ENCODE assay signal across 12 cellular contexts in genomic region chr12:94435511-94435927, GRCh38. TPM values are rescaled to one million over a fixed set of nuclear protein-coding genes. Genes with fewer than 3 reads are reported as not detected.
DNase-seq lines count a peak whose midpoint lies in the region; ATAC-seq and TF ChIP-seq lines count a peak whose summit lies in the region.
"Had no signal": no experiment of that assay in that cellular context is flagged by ENCODE, and none has a peak within 500 bp of the region (broad histone marks: within the 10 kb centered on the region; RNA-seq: fewer than 3 reads in every experiment).

No MANE protein-coding gene starts in this region.

- no peaks in the 10 kb centered on the region for H3K27me3 Mint-ChIP-seq in activated T-cell treated with anti-CD3 and anti-CD28 coated beads, Interleukin-2, amount 50 U/mL, for 24 hours
- no peaks in the 10 kb centered on the region for H3K27me3 Mint-ChIP-seq in endodermal cell (ENCODE audit: insufficient read depth)

- no peak overlapping the region for H3K27ac ChIP-seq in MM.1S (ENCODE audit: low read length)
- no peak overlapping the region for H3K27ac ChIP-seq in endodermal cell (ENCODE audit: low read depth, low read length)
- no peak overlapping the region for H3K27ac ChIP-seq in gastrocnemius medialis
- H3K27ac ChIP-seq in mesenchymal stem cell (ENCODE audit: low read length, poor library complexity, severe bottlenecking): no peak overlapping the region
- H3K27ac ChIP-seq: VCaP had no signal

- no peaks in the 10 kb centered on the region for H3K9me2 ChIP-seq in MM.1S (replicated peaks; ENCODE audit: insufficient read depth, low read length)

- no peak overlapping the region for H4K91ac ChIP-seq in mesenchymal stem cell (ENCODE audit: low read length)

- H3K9me3 ChIP-seq in MM.1S (replicated peaks; ENCODE audit: insufficient read depth, low read length): no peaks in the 10 kb centered on the region
- H3K9me3 ChIP-seq in endodermal cell (ENCODE audit: control insufficient read depth, low read length): peaks cover 43% of the 10 kb centered on the region
- H3K9me3 ChIP-seq in gastrocnemius medialis: peaks cover 0 to 5% (median 0%) of the 10 kb centered on the region in 3 donors
- peaks cover 15% of the 10 kb centered on the region for H3K9me3 ChIP-seq in mesenchymal stem cell (ENCODE audit: control insufficient read depth, low read length)

- H3K36me3 ChIP-seq in MM.1S (replicated peaks; ENCODE audit: insufficient read depth, low read length) (no peaks in the 10 kb centered on the region), endodermal cell (ENCODE audit: control insufficient read depth, insufficient read depth, low read length) (no peaks in the 10 kb centered on the region), gastrocnemius medialis (no peaks in the 10 kb centered on the region), mesenchymal stem cell (ENCODE audit: control insufficient read depth in 1 of 2, insufficient read depth in 2 of 2, low read depth in 1 of 2, low read length in 2 of 2) (no peaks in the 10 kb centered on the region)

- H2AK5ac ChIP-seq in mesenchymal stem cell (ENCODE audit: low read length, severe bottlenecking): no peak overlapping the region

- no peak for TF ChIP-seq POLR2A in gastrocnemius medialis (IDR thresholded peaks at IDR 0.05)

- H3K9ac ChIP-seq in MM.1S (ENCODE audit: low read length) (no peak overlapping the region), endodermal cell (ENCODE audit: extremely low read depth, low read length, poor library complexity, severe bottlenecking) (no peak overlapping the region), mesenchymal stem cell (ENCODE audit: low read length) (no peak overlapping the region)

- H2BK120ac ChIP-seq in mesenchymal stem cell (ENCODE audit: low read depth, low read length): no peak overlapping the region

- no peak for DNase-seq in activated T-cell treated with anti-CD3 and anti-CD28 coated beads, Interleukin-2, amount 50 U/mL, for 24 hours
- DNase-seq in activated T-cell treated with anti-CD3 and anti-CD28 coated beads for 4 hours (no peak), MM.1S (peak; percentile 28), endodermal cell (peak; percentile 70), gastrocnemius medialis (no peak), mesenchymal stem cell (no peak), NCI-H1930 (lab: John Stamatoyannopoulos, UW) (no peak)
- DNase-seq: activated naive CD4-positive, alpha-beta T cell; NCI-H510A; stimulated activated naive CD4-positive, alpha-beta T cell had no signal

- no peak for TF ChIP-seq CTCF in MM.1S (IDR thresholded peaks at IDR 0.05; ENCODE audit: low read length)
- no peak for TF ChIP-seq CTCF in endodermal cell (conservative IDR thresholded peaks at IDR 0.05)
- no peak for TF ChIP-seq CTCF in gastrocnemius medialis (IDR thresholded peaks at IDR 0.05 in 4 of 5, conservative IDR thresholded peaks at IDR 0.05 in 1 of 5)

- H3K4me1 ChIP-seq in MM.1S (ENCODE audit: low read length) (0 out of 2 replicates have a peak, but pooled peaks cover 6% of the 10 kb centered on the region), endodermal cell (ENCODE audit: control insufficient read depth, insufficient read depth, low read length) (peaks cover 4% of the 10 kb centered on the region), gastrocnemius medialis (peaks cover 10 to 13% of the 10 kb centered on the region in 2 donors), mesenchymal stem cell (ENCODE audit: control insufficient read depth, insufficient read depth, low read depth, low read length) (no peaks in the 10 kb centered on the region)

- H3K27me3 ChIP-seq in MM.1S (replicated peaks; ENCODE audit: insufficient read depth, low read length) (no peaks in the 10 kb centered on the region), endodermal cell (ENCODE audit: control insufficient read depth, insufficient read depth, low read length, poor library complexity, severe bottlenecking) (no peaks in the 10 kb centered on the region), gastrocnemius medialis (no peaks in the 10 kb centered on the region), mesenchymal stem cell (ENCODE audit: control insufficient read depth in 1 of 2, insufficient read depth in 1 of 2, low read length in 2 of 2) (no peaks in the 10 kb centered on the region)

- no peak overlapping the region for H2BK12ac ChIP-seq in mesenchymal stem cell (ENCODE audit: low read length in 2 of 2)

- no peak overlapping the region for H3K4ac ChIP-seq in mesenchymal stem cell (ENCODE audit: low read depth in 1 of 2, low read length in 2 of 2)

- no peak overlapping the region for H3K4me3 Mint-ChIP-seq in activated T-cell treated with anti-CD3 and anti-CD28 coated beads, Interleukin-2, amount 50 U/mL, for 24 hours
- no peak overlapping the region for H3K4me3 Mint-ChIP-seq in endodermal cell

- no peak overlapping the region for H3K23ac ChIP-seq in mesenchymal stem cell (ENCODE audit: low read length in 2 of 2)

- H3K27ac Mint-ChIP-seq in activated T-cell treated with anti-CD3 and anti-CD28 coated beads, Interleukin-2, amount 50 U/mL, for 24 hours: peak overlapping the region; percentile 19
- peak overlapping the region; percentile 1 for H3K27ac Mint-ChIP-seq in endodermal cell

- no peaks in the 10 kb centered on the region for H3F3A ChIP-seq in MM.1S (ENCODE audit: insufficient read depth, low read length)

- H4K20me1 ChIP-seq in MM.1S (ENCODE audit: insufficient read depth, low read length): no peaks in the 10 kb centered on the region

- H3K36me3 Mint-ChIP-seq in activated T-cell treated with anti-CD3 and anti-CD28 coated beads, Interleukin-2, amount 50 U/mL, for 24 hours (ENCODE audit: low read depth): peaks cover 44% of the 10 kb centered on the region
- H3K36me3 Mint-ChIP-seq in endodermal cell (ENCODE audit: low read depth): peaks cover 15% of the 10 kb centered on the region

- H3K4me2 ChIP-seq in MM.1S (ENCODE audit: low read depth, low read length) (no peak overlapping the region), mesenchymal stem cell (ENCODE audit: low read length, poor library complexity, severe bottlenecking) (no peak overlapping the region)

- H2BK5ac ChIP-seq in mesenchymal stem cell (ENCODE audit: low read depth, low read length, poor library complexity, severe bottlenecking): no peak overlapping the region

- H3K9me3 Mint-ChIP-seq in activated T-cell treated with anti-CD3 and anti-CD28 coated beads, Interleukin-2, amount 50 U/mL, for 24 hours: peaks cover 12% of the 10 kb centered on the region
- H3K9me3 Mint-ChIP-seq in endodermal cell: peaks cover 51% of the 10 kb centered on the region

- H3K79me1 ChIP-seq in mesenchymal stem cell (replicated peaks; ENCODE audit: low read length, poor library complexity, severe bottlenecking): peaks cover 10% of the 10 kb centered on the region

- H3K18ac ChIP-seq in mesenchymal stem cell (ENCODE audit: low read depth in 1 of 2, low read length in 2 of 2): no peak overlapping the region

- H2AFZ ChIP-seq in MM.1S (ENCODE audit: low read length) (no peak overlapping the region), mesenchymal stem cell (ENCODE audit: low read depth, low read length) (no peak overlapping the region)

- ATAC-seq in gastrocnemius medialis (peak; percentile 30 to 41), GM19467 (IDR thresholded peaks at IDR 0.05; ENCODE audit: unreplicated experiment) (no peak)

- WGBS in endodermal cell (ENCODE audit: insufficient coverage in 1 of 2, insufficient read length in 1 of 2), 2 experiments: 66 to 70% methylated on average over 3 to 5 of the region's 5 CpGs
- WGBS in mesenchymal stem cell: 64% methylated on average over 5 of the region's 5 CpGs

- H3K14ac ChIP-seq in mesenchymal stem cell (ENCODE audit: low read length in 2 of 2): no peak overlapping the region

- no peak overlapping the region for H2BK15ac ChIP-seq in mesenchymal stem cell (ENCODE audit: low read depth, poor library complexity, severe bottlenecking)

- H3K79me2 ChIP-seq in MM.1S (ENCODE audit: low read length): peaks cover 83% of the 10 kb centered on the region

- H3K4me1 Mint-ChIP-seq in activated T-cell treated with anti-CD3 and anti-CD28 coated beads, Interleukin-2, amount 50 U/mL, for 24 hours (ENCODE audit: low read depth): peaks cover 38% of the 10 kb centered on the region
- peaks cover 27% of the 10 kb centered on the region for H3K4me1 Mint-ChIP-seq in endodermal cell

- in situ Hi-C loops in gastrocnemius medialis (cut with MboI; ENCODE audit: low sequenced_read_pairs in 4 of 4): loop anchor here in 2 of 4 donors (10.0 to 25.0 kb wide), 2 partner anchors 298 to 301 kb away; partner anchors contain the start of gene PLXNC1 (in 1 of the 2)

- H4K8ac ChIP-seq in mesenchymal stem cell (ENCODE audit: low read length): no peak overlapping the region

- H3K4me3 ChIP-seq in MM.1S (ENCODE audit: low read length) (no peak overlapping the region), endodermal cell (ENCODE audit: low read length) (no peak overlapping the region), gastrocnemius medialis (no peak overlapping the region), mesenchymal stem cell (ENCODE audit: insufficient read depth in 1 of 2, low read depth in 1 of 2, low read length in 2 of 2) (no peak overlapping the region)

- intact Hi-C loops in gastrocnemius medialis (cut with DNase I; ENCODE audit: low total_unique reads): no loop called here

RNA-seq across cellular contexts. Expression of gene CEP83, which starts 24.1 kb away (rescaled TPM):
- total RNA-seq in endodermal cell (10 to 100 TPM; 28.6 to 36.3 TPM), gastrocnemius medialis (10 to 100 TPM in 2 of 4 donors, 1 to 10 TPM in 2; 3.5 to 19.5 (median 11.2) TPM)
- 21.7 TPM for polyA plus RNA-seq in endodermal cell (2013, experiment 1 of 2)
- 21.4 TPM for polyA plus RNA-seq in endodermal cell (2013, experiment 2 of 2)
- polyA plus RNA-seq in mesenchymal stem cell (2013, experiment 1 of 2): 4.9 TPM
- polyA plus RNA-seq in mesenchymal stem cell (2013, experiment 2 of 2): 4.8 TPM

Comparison
In these comparisons a context has a peak if more than half of its experiments do, and no peak if none do; other contexts are left out.
1. DNase-seq: peak in MM.1S (single experiment) and endodermal cell (single experiment); none in activated T-cell treated with anti-CD3 and anti-CD28 coated beads, Interleukin-2, amount 50 U/mL, for 24 hours (single experiment), activated T-cell treated with anti-CD3 and anti-CD28 coated beads for 4 hours (single experiment), gastrocnemius medialis (0 of 2), mesenchymal stem cell (single experiment) and NCI-H1930 (0 of 2).